ENCODE assay signal across 7 cellular contexts in genomic region chr11:46361283-46362145, GRCh38. TPM values are rescaled to one million over a fixed set of nuclear protein-coding genes. Genes with fewer than 3 reads are reported as not detected.
DNase-seq lines count a peak whose midpoint lies in the region; ATAC-seq and TF ChIP-seq lines count a peak whose summit lies in the region.

No MANE protein-coding gene starts in this region.

- H2AFZ ChIP-seq in OCI-LY3 (ENCODE audit: low read depth, low read length) = peak overlapping the region; percentile 9; the same call in 1 of the 2 replicates

- H3K9ac ChIP-seq in OCI-LY3 (ENCODE audit: low read length) = peak overlapping the region; percentile 68

- H3K9me3 ChIP-seq in OCI-LY3 (ENCODE audit: insufficient read depth, low read length) = no peaks in the 10 kb centered on the region

- in situ Hi-C loops in GM18951 (cut with MboI; ENCODE audit: low sequenced_read_pairs, unreplicated experiment) = no loop called here

- DNase-seq in activated effector memory CD4-positive, alpha-beta T cell treated with anti-CD3 and anti-CD28 coated beads, Interleukin-2, amount 50 U/mL, for 16 hours = peak; percentile 85
- DNase-seq in left cardiac atrium (peak; percentile 81), skeletal muscle cell (ENCODE audit: low read depth) (no peak), 8988T (no peak)

- peak overlapping the region; percentile 43 for H3K27ac ChIP-seq in OCI-LY3 (ENCODE audit: low read length)

- H3K4me2 ChIP-seq in OCI-LY3 (ENCODE audit: low read length) = peak overlapping the region; percentile 96

- peaks cover 14% of the 10 kb centered on the region for H3K4me1 ChIP-seq in OCI-LY3 (ENCODE audit: low read length)

- peaks cover under 1% of the 10 kb centered on the region for H3K36me3 ChIP-seq in OCI-LY3 (replicated peaks; ENCODE audit: low read depth, low read length)

- peak overlapping the region; percentile 76 for H3K4me3 ChIP-seq in OCI-LY3 (ENCODE audit: low read length)
- peak overlapping the region; percentile 39 for H3K4me3 ChIP-seq in skeletal muscle cell (ENCODE audit: low read depth, low read length)

- intact Hi-C loops in left cardiac atrium (cut with DNase I) = no loop called here

- peaks cover 45% of the 10 kb centered on the region for H3K79me2 ChIP-seq in OCI-LY3 (ENCODE audit: low read length)

- no peak for TF ChIP-seq CTCF in OCI-LY3 (IDR thresholded peaks at IDR 0.05; ENCODE audit: low read depth, low read length)

- ATAC-seq in HG03060 (IDR thresholded peaks at IDR 0.05; ENCODE audit: low read depth, unreplicated experiment) (peak; percentile 66), left cardiac atrium (peak; percentile 66 to 78)

- peak; percentile 62 for TF ChIP-seq POLR2A in GM18951 (IDR thresholded peaks at IDR 0.05; ENCODE audit: extremely low read depth, insufficient read depth, insufficient read length)

- H3K27me3 ChIP-seq in OCI-LY3 (ENCODE audit: low read depth, low read length) = no peaks in the 10 kb centered on the region

- H4K20me1 ChIP-seq in OCI-LY3 (ENCODE audit: insufficient read depth, low read length) = peaks cover 7% of the 10 kb centered on the region

RNA-seq across cellular contexts. Expression of gene DGKZ, which starts 14.3 kb away (rescaled TPM):
- total RNA-seq in left cardiac atrium = 10 to 100 TPM; 80.2 to 91.8 TPM

RNA-seq across cellular contexts. Expression of gene MDK, which starts 20.0 kb away (rescaled TPM):
- 10 to 100 TPM; 11.0 to 15.2 TPM for total RNA-seq in left cardiac atrium

RNA-seq across cellular contexts. Expression of gene CHRM4, which starts 30.1 kb away (rescaled TPM):
- total RNA-seq in left cardiac atrium = under 1 TPM in 1 of 2 donors, not detected in 1; 0.21 TPM

Comparison
In these comparisons a context has a peak if more than half of its experiments do, and no peak if none do; other contexts are left out.
1. DNase-seq: peak in activated effector memory CD4-positive, alpha-beta T cell treated with anti-CD3 and anti-CD28 coated beads, Interleukin-2, amount 50 U/mL, for 16 hours (single experiment) and left cardiac atrium (single experiment); none in skeletal muscle cell (single experiment) and 8988T (single experiment).